Comparison of ENCODE assay signal across 1 cellular context in the genomic region with DNA sequence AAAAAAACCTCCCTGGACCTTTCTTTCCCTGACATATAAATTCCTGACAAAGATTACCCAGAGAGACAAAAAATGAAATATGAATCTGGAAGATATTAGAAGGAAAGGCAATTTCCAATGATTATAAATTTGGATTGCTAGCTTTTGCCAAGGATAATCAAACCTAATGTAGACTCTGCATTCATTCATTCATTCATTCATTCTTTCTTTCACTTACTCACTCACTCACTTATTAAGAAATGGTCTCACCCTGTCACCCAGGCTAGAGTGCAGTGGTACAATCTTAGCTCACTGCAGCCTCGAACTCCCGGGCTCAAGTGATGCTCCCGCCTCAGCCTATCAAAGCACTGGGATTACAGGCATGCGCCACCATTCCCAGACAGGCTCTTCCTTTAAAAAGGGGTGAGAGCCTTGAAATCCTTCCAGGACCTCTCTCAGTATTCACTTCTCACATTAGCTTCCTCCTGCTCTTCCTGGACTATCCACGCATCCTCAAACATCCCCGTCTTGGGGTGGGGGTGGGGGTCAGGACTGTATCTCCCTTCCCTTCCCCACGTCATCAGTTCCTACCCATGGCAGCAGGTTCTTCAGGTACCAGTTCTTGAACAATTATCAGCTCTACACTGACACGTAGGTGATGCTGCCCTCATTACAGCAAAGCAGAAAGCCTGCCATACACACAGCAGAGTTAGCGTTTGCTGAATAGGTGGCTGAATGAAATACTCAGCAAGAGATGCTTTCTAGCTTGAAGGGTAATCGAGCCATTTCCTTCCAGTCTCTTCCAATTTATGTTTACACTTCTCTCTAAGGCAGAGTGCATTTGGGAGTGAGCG.
TF ChIP-seq lines count a peak whose summit lies in the region.

No MANE protein-coding gene starts in this region.

TF ChIP-seq in GM12878, 131 proteins besides CTCF, POLR2A, EP300 and RAD21:
- TF ChIP-seq ZNF24 (IDR thresholded peaks at IDR 0.05), result peak; percentile 82
- no peak for TF ChIP-seq CBX5 (IDR thresholded peaks at IDR 0.05; ENCODE audit: low read depth)
